Comparison of ENCODE assay signal across 1 cellular context in the genomic region with DNA sequence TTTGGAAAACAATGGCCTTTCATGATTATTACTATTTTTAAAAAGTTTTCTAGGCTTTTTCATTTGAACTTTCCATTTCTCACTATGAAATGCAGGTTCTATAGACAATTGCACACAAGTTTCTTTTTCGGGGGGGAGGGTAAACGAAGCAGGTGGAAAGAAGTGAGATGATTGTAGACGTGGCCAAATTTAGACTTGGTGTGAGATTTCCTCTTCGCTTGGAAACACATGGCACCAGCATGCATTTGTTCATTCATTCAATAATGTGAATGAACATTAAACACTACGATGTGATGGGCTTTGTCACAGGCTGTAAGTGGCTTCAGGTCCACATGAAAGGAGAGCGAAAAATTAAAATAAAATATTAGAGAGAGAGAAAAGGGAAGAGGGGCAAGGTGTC.
TF ChIP-seq lines count a peak whose summit lies in the region.

No MANE protein-coding gene starts in this region.

TF ChIP-seq in HepG2, 621 proteins besides CTCF, POLR2A, EP300 and RAD21 (continued from another document):
- TF ChIP-seq ZNF337 (CRISPR knock-in tag; IDR thresholded peaks at IDR 0.05; ENCODE audit: borderline replicate concordance, low read depth) (no peak), HHEX (CRISPR knock-in tag; IDR thresholded peaks at IDR 0.05) (no peak)
